27 cellular contexts compared by ENCODE assay signal in genomic region chrX:5122181-5122678, GRCh38.
"Had no signal": no experiment of that assay in that cellular context is flagged by ENCODE, and none has a peak within 500 bp of the region (broad histone marks: within the 10 kb centered on the region; RNA-seq: fewer than 3 reads in every experiment).

No MANE protein-coding gene starts in this region.

- H3K4me1 ChIP-seq: left ventricle myocardium inferior, neural progenitor cell, right atrium auricular region, stomach, testis, thyroid gland, transverse colon, upper lobe of left lung had no signal

- H3K9me3 Mint-ChIP-seq: mesothelial cell of epicardium; naive B cell; natural killer cell; nephron progenitor cell; neural progenitor cell; stimulated activated naive B cell treated with anti-CD40 and anti-IgM and Interleukin-4, amounts not matched to agents 10 μg/mL and 1 μg/mL and 100 μg/mL, for 72 hours had no signal

- H3K79me2 ChIP-seq: hepatocyte had no signal

- H3K9ac ChIP-seq: neural progenitor cell had no signal

- DNase-seq: islet precursor cell; left ventricle myocardium inferior; mesendoderm; naive B cell; natural killer cell; nephron progenitor cell; occipital lobe; stimulated activated CD4-positive, alpha-beta T cell treated with anti-CD3 and anti-CD28 coated beads, Interleukin-12 subunit alpha, Interleukin-12 subunit beta, amount 100 ng/mL, for 4 hours; stimulated activated CD4-positive, alpha-beta T cell treated with anti-CD3 and anti-CD28 coated beads, Interleukin-15, amount 100 ng/mL, for 24 hours; stimulated activated CD4-positive, alpha-beta T cell treated with anti-CD3 and anti-CD28 coated beads, Interleukin-2, amount 100 ng/mL, for 24 hours; stimulated activated CD4-positive, alpha-beta T cell treated with anti-CD3 and anti-CD28 coated beads, Interleukin-4, amount 100 ng/mL, for 1 hour; stimulated activated naive B cell treated with anti-CD40 and anti-IgM and Interleukin-4, amounts not matched to agents 10 μg/mL and 1 μg/mL and 100 μg/mL, for 72 hours; stimulated activated naive CD8-positive, alpha-beta T cell treated with anti-CD3 and anti-CD28 coated beads, Interleukin-15, Interleukin-2, amounts not matched to agents 100 U/mL and 50 U/mL, for 24 hours; stomach; testis; thyroid gland; transverse colon; upper lobe of left lung had no signal

- H3K4me3 Mint-ChIP-seq: mesothelial cell of epicardium; naive B cell; natural killer cell; nephron progenitor cell; neural progenitor cell; stimulated activated naive B cell treated with anti-CD40 and anti-IgM and Interleukin-4, amounts not matched to agents 10 μg/mL and 1 μg/mL and 100 μg/mL, for 72 hours had no signal

- H3K4me3 ChIP-seq: hepatocyte, left ventricle myocardium inferior, lung, neural progenitor cell, right atrium auricular region, skin epidermis, stomach, testis, thyroid gland, transverse colon, upper lobe of left lung had no signal

- H2AFZ ChIP-seq: hepatocyte, neural progenitor cell had no signal

- H3K27me3 Mint-ChIP-seq: naive B cell; progenitor cell of endocrine pancreas; stimulated activated naive B cell treated with anti-CD40 and anti-IgM and Interleukin-4, amounts not matched to agents 10 μg/mL and 1 μg/mL and 100 μg/mL, for 72 hours had no signal

- H3K36me3 ChIP-seq: left ventricle myocardium inferior, neural progenitor cell, neutrophil, right atrium auricular region, stomach, thyroid gland, transverse colon, upper lobe of left lung had no signal

- ATAC-seq: natural killer cell; sciatic nerve; stimulated activated naive B cell treated with anti-CD40 and anti-IgM and Interleukin-4, amounts not matched to agents 10 μg/mL and 1 μg/mL and 100 μg/mL, for 72 hours; stimulated activated naive CD8-positive, alpha-beta T cell treated with anti-CD3 and anti-CD28 coated beads, Interleukin-15, Interleukin-2, amounts not matched to agents 100 U/mL and 50 U/mL, for 24 hours had no signal

- H3K4me1 Mint-ChIP-seq: mesothelial cell of epicardium; naive B cell; natural killer cell; nephron progenitor cell; stimulated activated naive B cell treated with anti-CD40 and anti-IgM and Interleukin-4, amounts not matched to agents 10 μg/mL and 1 μg/mL and 100 μg/mL, for 72 hours had no signal

- H3K4me2 ChIP-seq: hepatocyte, neural progenitor cell had no signal

- H3K27me3 ChIP-seq: hepatocyte, neural progenitor cell, neutrophil, right atrium auricular region, stomach, testis, thyroid gland, transverse colon, upper lobe of left lung had no signal

- H3K27ac ChIP-seq: hepatocyte, left ventricle myocardium inferior, neural progenitor cell, neutrophil, right atrium auricular region, skin epidermis, stomach, testis, thyroid gland, transverse colon, upper lobe of left lung had no signal

- H3K27ac Mint-ChIP-seq: mesothelial cell of epicardium; naive B cell; natural killer cell; nephron progenitor cell; neural progenitor cell; progenitor cell of endocrine pancreas; stimulated activated naive B cell treated with anti-CD40 and anti-IgM and Interleukin-4, amounts not matched to agents 10 μg/mL and 1 μg/mL and 100 μg/mL, for 72 hours had no signal

- H3K9me3 ChIP-seq: left ventricle myocardium inferior, neutrophil, right atrium auricular region, stomach, testis, thyroid gland, transverse colon, upper lobe of left lung had no signal

- H3K36me3 Mint-ChIP-seq: mesothelial cell of epicardium; naive B cell; natural killer cell; neural progenitor cell; stimulated activated naive B cell treated with anti-CD40 and anti-IgM and Interleukin-4, amounts not matched to agents 10 μg/mL and 1 μg/mL and 100 μg/mL, for 72 hours had no signal
